In genomic region chr21:32698971-32699693, GRCh38 we compare ENCODE assay signal across 1 cellular context.
TF ChIP-seq lines count a peak whose summit lies in the region.

No MANE protein-coding gene starts in this region.

TF ChIP-seq in endothelial cell of umbilical vein, 7 proteins besides CTCF, POLR2A, EP300 and RAD21:
- TF ChIP-seq FOS (IDR thresholded peaks at IDR 0.05; ENCODE audit: borderline replicate concordance, insufficient read depth, low read length), result no peak
- TF ChIP-seq GATA2 (IDR thresholded peaks at IDR 0.05; ENCODE audit: insufficient read depth, insufficient read length, low read depth, low read length), result peak; percentile 59
